ENCODE assay signal across 17 cellular contexts in genomic region chr13:43574601-43575000, GRCh38.
"Had no signal": no experiment of that assay in that cellular context is flagged by ENCODE, and none has a peak within 500 bp of the region (broad histone marks: within the 10 kb centered on the region; RNA-seq: fewer than 3 reads in every experiment).

No MANE protein-coding gene starts in this region.

- H3K4me3 ChIP-seq: lung, mucosa of descending colon had no signal

- H3K36me3 Mint-ChIP-seq: brain, immature natural killer cell, T-cell had no signal

- H3K36me3 ChIP-seq: WERI-Rb-1 had no signal

- DNase-seq: activated CD4-positive, alpha-beta T cell treated with anti-CD3 and anti-CD28 coated beads for 48 hours; activated CD8-positive, alpha-beta memory T cell treated with anti-CD3 and anti-CD28 coated beads, Interleukin-2, amount 50 U/mL, for 48 hours; activated CD8-positive, alpha-beta T cell treated with anti-CD3 and anti-CD28 coated beads, Interleukin-2, amount 10 ng/mL, durations not matched to agents 7 days and 5 days; activated naive CD4-positive, alpha-beta T cell treated with Interleukin-2 at 50 U/mL for 16 hours; dermis blood vessel endothelial cell; endodermal cell; glutamatergic neuron; immature natural killer cell; mucosa of descending colon; nephron progenitor cell; stimulated activated CD4-positive, alpha-beta T cell treated with anti-CD3 and anti-CD28 coated beads, Interleukin-4, amount 100 ng/mL, for 4 hours; stimulated activated naive CD8-positive, alpha-beta T cell treated with anti-CD3 and anti-CD28 coated beads, Interleukin-15, amount 100 ng/mL, for 72 hours; T-cell; T1000; WERI-Rb-1 had no signal

- H3K9me3 ChIP-seq: mucosa of descending colon had no signal

- H3K27ac ChIP-seq: WERI-Rb-1 had no signal

- H3K4me1 Mint-ChIP-seq: endodermal cell, immature natural killer cell, T-cell had no signal

- H3K9me3 Mint-ChIP-seq: brain; endodermal cell; nephron progenitor cell; stimulated activated naive CD8-positive, alpha-beta T cell treated with anti-CD3 and anti-CD28 coated beads, Interleukin-15, amount 100 ng/mL, for 72 hours; T-cell had no signal

- H3K4me3 Mint-ChIP-seq: activated CD8-positive, alpha-beta T cell treated with anti-CD3 and anti-CD28 coated beads, Interleukin-2, amount 10 ng/mL, durations not matched to agents 7 days and 5 days; brain; endodermal cell; immature natural killer cell; nephron progenitor cell; stimulated activated naive CD8-positive, alpha-beta T cell treated with anti-CD3 and anti-CD28 coated beads, Interleukin-15, amount 100 ng/mL, for 72 hours; T-cell had no signal

- H3K27ac Mint-ChIP-seq: activated CD8-positive, alpha-beta T cell treated with anti-CD3 and anti-CD28 coated beads, Interleukin-2, amount 10 ng/mL, durations not matched to agents 7 days and 5 days; endodermal cell; immature natural killer cell; nephron progenitor cell; stimulated activated naive CD8-positive, alpha-beta T cell treated with anti-CD3 and anti-CD28 coated beads, Interleukin-15, amount 100 ng/mL, for 72 hours; T-cell had no signal

- ATAC-seq: activated CD8-positive, alpha-beta T cell treated with anti-CD3 and anti-CD28 coated beads, Interleukin-2, amount 10 ng/mL, durations not matched to agents 7 days and 5 days; mucosa of descending colon; stimulated activated naive CD8-positive, alpha-beta T cell treated with anti-CD3 and anti-CD28 coated beads, Interleukin-15, amount 100 ng/mL, for 72 hours; T-cell had no signal
